In the genomic region with DNA sequence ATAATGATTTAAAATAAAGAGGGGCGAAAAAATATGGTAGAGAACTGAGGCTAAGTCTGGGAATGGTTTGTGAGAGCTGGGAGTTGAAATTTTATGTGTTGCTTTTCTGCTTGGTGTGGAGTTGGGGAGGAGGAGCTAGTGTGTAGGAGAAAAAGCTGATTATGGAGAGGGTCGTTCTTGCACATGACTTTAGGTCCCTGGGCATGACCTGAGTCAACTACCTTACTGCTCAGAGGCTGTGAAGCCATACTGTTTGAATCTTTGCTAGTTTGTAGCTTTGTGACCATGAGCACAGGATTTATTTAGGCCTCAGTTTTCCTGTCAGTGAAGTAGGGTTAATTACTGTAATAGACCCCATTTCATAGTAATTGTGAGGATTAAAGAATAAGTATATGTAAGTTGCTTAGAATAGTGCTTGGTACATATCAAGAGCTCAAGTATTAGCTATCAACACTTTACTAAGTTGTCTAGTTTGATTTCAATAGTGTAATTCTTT, we compare ENCODE assay signal across 17 cellular contexts.
A peak's percentile ranks its signal among the peaks of the same experiment; 100 is the strongest.
DNase-seq lines count a peak whose midpoint lies in the region; ATAC-seq and TF ChIP-seq lines count a peak whose summit lies in the region.
"Had no signal": no experiment of that assay in that cellular context is flagged by ENCODE, and none has a peak within 500 bp of the region (broad histone marks: within the 10 kb centered on the region; RNA-seq: fewer than 3 reads in every experiment).

No MANE protein-coding gene starts in this region.

- 13 to 60% methylated on average over 1 to 2 of the region's 2 CpGs for WGBS in endodermal cell (ENCODE audit: insufficient coverage in 1 of 2, insufficient read length in 1 of 2), 2 experiments
- 30 to 31% methylated on average over 2 of the region's 2 CpGs for WGBS in mesodermal cell (ENCODE audit: insufficient coverage in 2 of 2), 2 experiments

- H3K4me1 Mint-ChIP-seq in Caco-2 (ENCODE audit: low read depth, unreplicated experiment) (peaks cover 30% of the 10 kb centered on the region), endodermal cell (peaks cover 27% of the 10 kb centered on the region)

- POLR2A ChIA-PET in Caco-2 (lab: Charles Lee), result no interaction called here

- peak overlapping the region; percentile 93 for H3K27ac ChIP-seq in HUES6 (ENCODE audit: low read depth, low read length)
- H3K27ac ChIP-seq in endodermal cell (ENCODE audit: low read depth, low read length), result no peak overlapping the region
- no peak overlapping the region for H3K27ac ChIP-seq in mesodermal cell (ENCODE audit: low read depth, low read length, severe bottlenecking)
- H3K27ac ChIP-seq: ovary had no signal

- H3K9ac ChIP-seq in HUES6 (ENCODE audit: low read length) (peak overlapping the region; percentile 87), endodermal cell (ENCODE audit: extremely low read depth, low read length, poor library complexity, severe bottlenecking) (peak overlapping the region; percentile 90)

- ATAC-seq in GM18520 (IDR thresholded peaks at IDR 0.05; ENCODE audit: unreplicated experiment), result no peak
- ATAC-seq: GM12878 had no signal

- BruUV-seq in Caco-2 (replicated peaks; lab: Mats Ljungman, UMichigan), result TSS peak; percentile 76

- H3K9me3 ChIP-seq in Caco-2 (no peaks in the 10 kb centered on the region), HUES6 (ENCODE audit: control insufficient read depth, insufficient read depth, low read depth, low read length) (no peaks in the 10 kb centered on the region), endodermal cell (ENCODE audit: control insufficient read depth, low read length) (peaks cover 2% of the 10 kb centered on the region), mesodermal cell (ENCODE audit: control insufficient read depth, low read length) (no peaks in the 10 kb centered on the region)
- H3K9me3 ChIP-seq: ovary had no signal

- H3K36me3 Mint-ChIP-seq in Caco-2 (ENCODE audit: insufficient read depth, unreplicated experiment), result peaks cover 21% of the 10 kb centered on the region
- H3K36me3 Mint-ChIP-seq in endodermal cell (ENCODE audit: low read depth), result peaks cover 3% of the 10 kb centered on the region
- H3K36me3 Mint-ChIP-seq: activated naive CD4-positive, alpha-beta T cell treated with anti-CD3 and anti-CD28 coated beads, Interleukin-2, amount 50 U/mL, for 24 hours had no signal

- DNase-seq in Caco-2, result no peak
- no peak for DNase-seq in endodermal cell
- DNase-seq in Ammon's horn (ENCODE audit: low spot score), result no peak
- DNase-seq in NCI-H1092 treated with DMSO at 0.1 percent for 48 hours (lab: John Stamatoyannopoulos, UW), result no peak
- DNase-seq in RPMI8226, result no peak
- DNase-seq: activated CD4-positive, alpha-beta T cell treated with anti-CD3 and anti-CD28 coated beads for 4 hours; effector CD4-positive, alpha-beta T cell; GDM1; NCI-H1930; ovary; SHP77 treated with DMSO at 0.1 percent for 48 hours; stimulated activated CD4-positive, alpha-beta T cell treated with anti-CD3 and anti-CD28 coated beads, Interleukin-4, amount 100 ng/mL, for 1 hour had no signal

- no peak for TF ChIP-seq CTCF in Caco-2 (IDR thresholded peaks at IDR 0.05; ENCODE audit: insufficient read depth in 1 of 2, low read depth in 1 of 2, low read length in 1 of 2, severe bottlenecking in 1 of 2, unreplicated experiment in 1 of 2)
- TF ChIP-seq CTCF in endodermal cell (conservative IDR thresholded peaks at IDR 0.05), result no peak

- H3K4me3 ChIP-seq in Caco-2 (ENCODE audit: low read depth, low read length) (no peak overlapping the region), HUES6 (ENCODE audit: low read depth, low read length) (peak overlapping the region; percentile 83), endodermal cell (ENCODE audit: low read length) (peak overlapping the region; percentile 93), mesodermal cell (ENCODE audit: extremely low read depth, insufficient read depth, low read length, poor library complexity, severe bottlenecking) (peak overlapping the region; percentile 18)
- H3K4me3 ChIP-seq: GM12878, ovary had no signal

- CTCF ChIA-PET in Caco-2 (lab: Charles Lee), result no interaction called here

- intact Hi-C loops in Caco-2 (cut with micrococcal nuclease; ENCODE audit: unreplicated experiment), result loop anchor here (10.0 kb wide), 1 partner anchor 77 kb away; the partner anchor contains the start of gene KDM6A

- H3K36me3 ChIP-seq in Caco-2 (ENCODE audit: control insufficient read depth, insufficient read depth, low read length), result no peaks in the 10 kb centered on the region
- H3K36me3 ChIP-seq in HUES6 (ENCODE audit: control insufficient read depth, insufficient read depth, low read length), result peaks cover 5% of the 10 kb centered on the region; the same call in 1 of the 2 replicates
- H3K36me3 ChIP-seq in endodermal cell (ENCODE audit: control insufficient read depth, insufficient read depth, low read length), result no peaks in the 10 kb centered on the region
- H3K36me3 ChIP-seq in mesodermal cell (ENCODE audit: control insufficient read depth, insufficient read depth, low read length), result no peaks in the 10 kb centered on the region
- H3K36me3 ChIP-seq: ovary had no signal

- no peaks in the 10 kb centered on the region for H3K27me3 ChIP-seq in Caco-2 (replicated peaks; ENCODE audit: control insufficient read depth, insufficient read depth, low read length)
- H3K27me3 ChIP-seq in HUES6 (ENCODE audit: control insufficient read depth, insufficient read depth, low read length), result no peaks in the 10 kb centered on the region
- no peaks in the 10 kb centered on the region for H3K27me3 ChIP-seq in endodermal cell (ENCODE audit: control insufficient read depth, insufficient read depth, low read length, poor library complexity, severe bottlenecking)
- H3K27me3 ChIP-seq: ovary had no signal

- no peaks in the 10 kb centered on the region for H3K9me3 Mint-ChIP-seq in Caco-2 (ENCODE audit: unreplicated experiment)
- H3K9me3 Mint-ChIP-seq in endodermal cell, result peaks cover 46% of the 10 kb centered on the region
- H3K9me3 Mint-ChIP-seq: activated naive CD4-positive, alpha-beta T cell treated with anti-CD3 and anti-CD28 coated beads, Interleukin-2, amount 50 U/mL, for 24 hours had no signal

- peaks cover 13% of the 10 kb centered on the region; the same call in 1 of the 2 replicates for H3K4me1 ChIP-seq in Caco-2
- peaks cover 28% of the 10 kb centered on the region for H3K4me1 ChIP-seq in HUES6 (ENCODE audit: control insufficient read depth, insufficient read depth, low read length)
- H3K4me1 ChIP-seq in endodermal cell (ENCODE audit: control insufficient read depth, insufficient read depth, low read length), result no peaks in the 10 kb centered on the region
- peaks cover 12% of the 10 kb centered on the region for H3K4me1 ChIP-seq in mesodermal cell (ENCODE audit: control insufficient read depth, insufficient read depth, low read length, poor library complexity, severe bottlenecking)

- no peaks in the 10 kb centered on the region for H3K27me3 Mint-ChIP-seq in Caco-2 (ENCODE audit: insufficient read depth, unreplicated experiment)
- H3K27me3 Mint-ChIP-seq in endodermal cell (ENCODE audit: insufficient read depth), result no peaks in the 10 kb centered on the region
- H3K27me3 Mint-ChIP-seq: activated naive CD4-positive, alpha-beta T cell treated with anti-CD3 and anti-CD28 coated beads, Interleukin-2, amount 50 U/mL, for 24 hours had no signal

- H3K4me3 Mint-ChIP-seq in Caco-2 (ENCODE audit: unreplicated experiment) (peak overlapping the region; percentile 87), endodermal cell (peak overlapping the region; percentile 70)

- H3K27ac Mint-ChIP-seq in Caco-2 (ENCODE audit: unreplicated experiment) (peak overlapping the region; percentile 87), endodermal cell (peak overlapping the region; percentile 94)
- H3K27ac Mint-ChIP-seq: activated naive CD4-positive, alpha-beta T cell treated with anti-CD3 and anti-CD28 coated beads, Interleukin-2, amount 50 U/mL, for 24 hours had no signal
